8 cellular contexts compared by ENCODE assay signal in genomic region chr6:155313602-155314091, GRCh38. TPM values are rescaled to one million over a fixed set of nuclear protein-coding genes. Genes with fewer than 3 reads are reported as not detected.
A peak's percentile ranks its signal among the peaks of the same experiment; 100 is the strongest.
DNase-seq lines count a peak whose midpoint lies in the region; ATAC-seq and TF ChIP-seq lines count a peak whose summit lies in the region.

No MANE protein-coding gene starts in this region.

- no peak overlapping the region for H4K5ac ChIP-seq in H9 (ENCODE audit: insufficient read length, low read depth, low read length)

- H2AK5ac ChIP-seq in H9 (ENCODE audit: insufficient read length, low read length), result no peak overlapping the region

- H4K91ac ChIP-seq in H9 (ENCODE audit: insufficient read length, low read depth, low read length), result no peak overlapping the region

- H3K27ac ChIP-seq in H9 (ENCODE audit: insufficient read length, low read depth, low read length), result no peak overlapping the region

- H3K18ac ChIP-seq in H9 (ENCODE audit: insufficient read length, low read depth, low read length), result peak overlapping the region; percentile 81

- H3K23me2 ChIP-seq in H9 (ENCODE audit: insufficient read length, low read depth, low read length, poor library complexity, severe bottlenecking), result peaks cover 2% of the 10 kb centered on the region

- H3K27me3 ChIP-seq in H9 (ENCODE audit: insufficient read depth, low read length) (no peaks in the 10 kb centered on the region), MG63 (no peaks in the 10 kb centered on the region)

- WGBS in H9 (ENCODE audit: extremely low coverage, insufficient read length, low lambda C conversion rate), result no CpG with 5 or more reads among the region's 15 CpGs

- no peaks in the 10 kb centered on the region for H4K20me1 ChIP-seq in H9 (ENCODE audit: control insufficient read depth, insufficient read depth, insufficient read length)

- no peaks in the 10 kb centered on the region for H3K9me3 Mint-ChIP-seq in H9
- no peaks in the 10 kb centered on the region for H3K9me3 Mint-ChIP-seq in activated naive CD8-positive, alpha-beta T cell treated with anti-CD3 and anti-CD28 coated beads for 36 hours

- peak; percentile 11 for ATAC-seq in stimulated activated naive CD8-positive, alpha-beta T cell treated with anti-CD3 and anti-CD28 coated beads, Interleukin-15, Interleukin-2, amounts not matched to agents 100 U/mL and 50 U/mL, for 24 hours

- peak overlapping the region; percentile 98 for H3K4me3 ChIP-seq in MG63
- peak overlapping the region; percentile 89 for H3K4me3 ChIP-seq in iPS-18c (ENCODE audit: insufficient read depth, low read depth, low read length)

- peak overlapping the region; percentile 97 for H3K9ac ChIP-seq in H9 (ENCODE audit: extremely low read depth, insufficient read length, low read length)

- peak overlapping the region; percentile 97 for H3K4me3 Mint-ChIP-seq in H9
- peak overlapping the region; percentile 98 for H3K4me3 Mint-ChIP-seq in activated naive CD8-positive, alpha-beta T cell treated with anti-CD3 and anti-CD28 coated beads for 36 hours

- H3K4me1 ChIP-seq in H9 (ENCODE audit: insufficient read depth, low read length), result no peaks in the 10 kb centered on the region

- H2BK20ac ChIP-seq in H9 (ENCODE audit: low read depth, low read length, poor library complexity, severe bottlenecking), result no peak overlapping the region

- H3K27me3 Mint-ChIP-seq in H9 (ENCODE audit: low read depth), result no peaks in the 10 kb centered on the region
- H3K27me3 Mint-ChIP-seq in activated naive CD8-positive, alpha-beta T cell treated with anti-CD3 and anti-CD28 coated beads for 36 hours, result peaks cover 3% of the 10 kb centered on the region

- H2BK5ac ChIP-seq in H9 (ENCODE audit: insufficient read length, low read length), result no peak overlapping the region

- H3K4me2 ChIP-seq in H9 (ENCODE audit: insufficient read depth, insufficient read length, low read length), result peak overlapping the region; percentile 82

- peak overlapping the region; percentile 78 for H3K14ac ChIP-seq in H9 (ENCODE audit: insufficient read depth, low read length)

- H3K36me3 Mint-ChIP-seq in H9 (ENCODE audit: insufficient read depth in 1 of 3, low read depth in 3 of 3), result peaks cover 6 to 32% (median 26%) of the 10 kb centered on the region in 3 experiments
- peaks cover 30% of the 10 kb centered on the region for H3K36me3 Mint-ChIP-seq in activated naive CD8-positive, alpha-beta T cell treated with anti-CD3 and anti-CD28 coated beads for 36 hours

- no peak overlapping the region for H3K4ac ChIP-seq in H9 (ENCODE audit: low read depth, low read length)

- H2BK12ac ChIP-seq in H9 (ENCODE audit: insufficient read length, low read depth, low read length), result no peak overlapping the region

- H2BK120ac ChIP-seq in H9 (ENCODE audit: low read depth, low read length, poor library complexity, severe bottlenecking), result no peak overlapping the region

- H3K23ac ChIP-seq in H9 (ENCODE audit: insufficient read length, low read depth, low read length), result no peak overlapping the region

- no peak overlapping the region for H4K8ac ChIP-seq in H9 (replicated peaks; ENCODE audit: insufficient read length, low read depth, low read length)

- peaks cover 13 to 15% of the 10 kb centered on the region in 2 experiments for H3K4me1 Mint-ChIP-seq in H9
- H3K4me1 Mint-ChIP-seq in activated naive CD8-positive, alpha-beta T cell treated with anti-CD3 and anti-CD28 coated beads for 36 hours, result peaks cover 38% of the 10 kb centered on the region

- DNase-seq in NCI-H1092 treated with DMSO at 0.1 percent for 48 hours (lab: John Stamatoyannopoulos, UW) (peak; percentile 39), NCI-H1092 (lab: John Stamatoyannopoulos, UW) (no peak), H9 (no peak), MG63 (no peak), H4 (ENCODE audit: low spot score) (no peak)
- DNase-seq in activated naive CD8-positive, alpha-beta T cell treated with anti-CD3 and anti-CD28 coated beads for 36 hours, result no peak
- no peak for DNase-seq in stimulated activated naive CD8-positive, alpha-beta T cell treated with anti-CD3 and anti-CD28 coated beads, Interleukin-15, Interleukin-2, amounts not matched to agents 100 U/mL and 50 U/mL, for 24 hours

- no peaks in the 10 kb centered on the region for H3K79me1 ChIP-seq in H9 (ENCODE audit: insufficient read depth, low read depth, low read length, poor library complexity, severe bottlenecking)

- H2AFZ ChIP-seq in H9 (ENCODE audit: low read length), result no peak overlapping the region

- H2BK15ac ChIP-seq in H9 (ENCODE audit: low read depth, low read length), result no peak overlapping the region

- H3K27ac Mint-ChIP-seq in H9, result peak overlapping the region; percentile 68 to 98 (median 97); a peak in 6 of 7 replicates
- H3K27ac Mint-ChIP-seq in activated naive CD8-positive, alpha-beta T cell treated with anti-CD3 and anti-CD28 coated beads for 36 hours, result peak overlapping the region; percentile 90

- H3T11ph ChIP-seq in H9 (ENCODE audit: low read length), result no peak overlapping the region

- H3K9me3 ChIP-seq in H9 (ENCODE audit: control insufficient read depth, low read depth, low read length) (no peaks in the 10 kb centered on the region), MG63 (no peaks in the 10 kb centered on the region), iPS-18c (ENCODE audit: control insufficient read depth, insufficient read depth, low read length) (no peaks in the 10 kb centered on the region)

- no peak overlapping the region for H3K56ac ChIP-seq in H9 (ENCODE audit: insufficient read length, low read depth, low read length)

- TF ChIP-seq CTCF in H9 (conservative IDR thresholded peaks at IDR 0.05), result no peak

- H3K36me3 ChIP-seq in MG63, result peaks cover 23% of the 10 kb centered on the region

- no peaks in the 10 kb centered on the region for H3K79me2 ChIP-seq in H9 (ENCODE audit: insufficient read depth, low read length)

RNA-seq across cellular contexts. Expression of gene TFB1M, which starts 0.6 kb away (rescaled TPM):
- 28.6 and 31.5 TPM in 2 replicates for total RNA-seq in H9 (2021)
- total RNA-seq in MG63 (2014; rRNA removed; shearing (Covaris generic); ENCODE audit: low replicate concordance), result 7.1 and 20.6 TPM in 2 replicates
- total RNA-seq in activated naive CD8-positive, alpha-beta T cell treated with anti-CD3 and anti-CD28 coated beads for 36 hours, result 10 to 100 TPM; 48.5 to 54.9 TPM
- 8.4 and 15.6 TPM in 2 replicates for total RNA-seq in H4 (2014; rRNA removed; shearing (Covaris generic))

RNA-seq across cellular contexts. Expression of gene CLDN20, which starts 49.8 kb away (rescaled TPM):
- not detected in 2 replicates for total RNA-seq in H9 (2021)
- not detected in 2 replicates for total RNA-seq in MG63 (2014; rRNA removed; shearing (Covaris generic); ENCODE audit: low replicate concordance)
- total RNA-seq in activated naive CD8-positive, alpha-beta T cell treated with anti-CD3 and anti-CD28 coated beads for 36 hours, result not detected
- not detected in 2 replicates for total RNA-seq in H4 (2014; rRNA removed; shearing (Covaris generic))
